ENCODE assay signal across 1 cellular context in the genomic region with DNA sequence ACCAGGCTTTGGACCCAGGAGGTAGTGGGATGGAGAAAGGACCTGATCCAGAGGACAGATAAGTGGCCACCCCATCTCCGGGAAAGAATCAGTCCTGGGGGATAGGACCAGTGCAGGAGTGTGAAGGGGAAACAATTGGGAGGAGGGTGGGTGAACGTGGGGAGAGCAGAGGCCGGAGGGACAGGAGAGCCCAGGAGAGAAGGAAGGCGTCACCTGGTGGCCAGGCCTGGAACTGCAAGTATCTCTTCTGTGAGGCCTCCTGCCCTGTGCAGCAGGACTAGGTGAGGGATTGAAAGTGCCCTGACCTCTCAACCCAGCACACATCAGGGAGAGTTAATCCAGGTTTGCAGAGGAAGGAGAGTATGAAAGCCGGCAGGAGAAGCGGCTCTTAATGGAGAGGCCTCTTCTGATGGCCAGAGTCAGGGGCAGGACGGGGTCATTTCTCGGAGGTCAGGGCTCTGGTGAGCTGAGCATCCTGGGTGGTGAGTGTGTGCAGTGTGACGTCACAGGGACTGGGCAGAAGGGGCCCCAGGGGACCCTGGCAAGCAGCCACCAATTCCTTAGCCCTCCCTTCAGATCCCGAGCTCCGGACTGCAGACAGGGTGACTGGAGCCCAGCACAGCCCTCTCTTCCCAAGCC.
TF ChIP-seq lines count a peak whose summit lies in the region.

No MANE protein-coding gene starts in this region.

TF ChIP-seq in K562, 482 proteins besides CTCF, POLR2A, EP300 and RAD21 (continues in another document):
- TF ChIP-seq, protein P1, sequence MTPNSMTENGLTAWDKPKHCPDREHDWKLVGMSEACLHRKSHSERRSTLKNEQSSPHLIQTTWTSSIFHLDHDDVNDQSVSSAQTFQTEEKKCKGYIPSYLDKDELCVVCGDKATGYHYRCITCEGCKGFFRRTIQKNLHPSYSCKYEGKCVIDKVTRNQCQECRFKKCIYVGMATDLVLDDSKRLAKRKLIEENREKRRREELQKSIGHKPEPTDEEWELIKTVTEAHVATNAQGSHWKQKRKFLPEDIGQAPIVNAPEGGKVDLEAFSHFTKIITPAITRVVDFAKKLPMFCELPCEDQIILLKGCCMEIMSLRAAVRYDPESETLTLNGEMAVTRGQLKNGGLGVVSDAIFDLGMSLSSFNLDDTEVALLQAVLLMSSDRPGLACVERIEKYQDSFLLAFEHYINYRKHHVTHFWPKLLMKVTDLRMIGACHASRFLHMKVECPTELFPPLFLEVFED (CRISPR knock-in tag; conservative IDR thresholded peaks at IDR 0.05) = 0 out of 2 replicates have a peak, but pooled peaks have one; percentile 11
- no peak for TF ChIP-seq JUNB (CRISPR knock-in tag; conservative IDR thresholded peaks at IDR 0.05)
- TF ChIP-seq TCFL5 (CRISPR knock-in tag; conservative IDR thresholded peaks at IDR 0.05) = no peak
- no peak for TF ChIP-seq PHTF2 (CRISPR knock-in tag; IDR thresholded peaks at IDR 0.05)
- TF ChIP-seq HLTF (IDR thresholded peaks at IDR 0.05) = 0 out of 2 replicates have a peak, but pooled peaks have one; percentile 10
- TF ChIP-seq, protein P2, sequence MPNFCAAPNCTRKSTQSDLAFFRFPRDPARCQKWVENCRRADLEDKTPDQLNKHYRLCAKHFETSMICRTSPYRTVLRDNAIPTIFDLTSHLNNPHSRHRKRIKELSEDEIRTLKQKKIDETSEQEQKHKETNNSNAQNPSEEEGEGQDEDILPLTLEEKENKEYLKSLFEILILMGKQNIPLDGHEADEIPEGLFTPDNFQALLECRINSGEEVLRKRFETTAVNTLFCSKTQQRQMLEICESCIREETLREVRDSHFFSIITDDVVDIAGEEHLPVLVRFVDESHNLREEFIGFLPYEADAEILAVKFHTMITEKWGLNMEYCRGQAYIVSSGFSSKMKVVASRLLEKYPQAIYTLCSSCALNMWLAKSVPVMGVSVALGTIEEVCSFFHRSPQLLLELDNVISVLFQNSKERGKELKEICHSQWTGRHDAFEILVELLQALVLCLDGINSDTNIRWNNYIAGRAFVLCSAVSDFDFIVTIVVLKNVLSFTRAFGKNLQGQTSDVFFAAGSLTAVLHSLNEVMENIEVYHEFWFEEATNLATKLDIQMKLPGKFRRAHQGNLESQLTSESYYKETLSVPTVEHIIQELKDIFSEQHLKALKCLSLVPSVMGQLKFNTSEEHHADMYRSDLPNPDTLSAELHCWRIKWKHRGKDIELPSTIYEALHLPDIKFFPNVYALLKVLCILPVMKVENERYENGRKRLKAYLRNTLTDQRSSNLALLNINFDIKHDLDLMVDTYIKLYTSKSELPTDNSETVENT (CRISPR knock-in tag; IDR thresholded peaks at IDR 0.05) = no peak
- TF ChIP-seq ELK1 (CRISPR knock-in tag; IDR thresholded peaks at IDR 0.05) = no peak
- TF ChIP-seq, protein P3, sequence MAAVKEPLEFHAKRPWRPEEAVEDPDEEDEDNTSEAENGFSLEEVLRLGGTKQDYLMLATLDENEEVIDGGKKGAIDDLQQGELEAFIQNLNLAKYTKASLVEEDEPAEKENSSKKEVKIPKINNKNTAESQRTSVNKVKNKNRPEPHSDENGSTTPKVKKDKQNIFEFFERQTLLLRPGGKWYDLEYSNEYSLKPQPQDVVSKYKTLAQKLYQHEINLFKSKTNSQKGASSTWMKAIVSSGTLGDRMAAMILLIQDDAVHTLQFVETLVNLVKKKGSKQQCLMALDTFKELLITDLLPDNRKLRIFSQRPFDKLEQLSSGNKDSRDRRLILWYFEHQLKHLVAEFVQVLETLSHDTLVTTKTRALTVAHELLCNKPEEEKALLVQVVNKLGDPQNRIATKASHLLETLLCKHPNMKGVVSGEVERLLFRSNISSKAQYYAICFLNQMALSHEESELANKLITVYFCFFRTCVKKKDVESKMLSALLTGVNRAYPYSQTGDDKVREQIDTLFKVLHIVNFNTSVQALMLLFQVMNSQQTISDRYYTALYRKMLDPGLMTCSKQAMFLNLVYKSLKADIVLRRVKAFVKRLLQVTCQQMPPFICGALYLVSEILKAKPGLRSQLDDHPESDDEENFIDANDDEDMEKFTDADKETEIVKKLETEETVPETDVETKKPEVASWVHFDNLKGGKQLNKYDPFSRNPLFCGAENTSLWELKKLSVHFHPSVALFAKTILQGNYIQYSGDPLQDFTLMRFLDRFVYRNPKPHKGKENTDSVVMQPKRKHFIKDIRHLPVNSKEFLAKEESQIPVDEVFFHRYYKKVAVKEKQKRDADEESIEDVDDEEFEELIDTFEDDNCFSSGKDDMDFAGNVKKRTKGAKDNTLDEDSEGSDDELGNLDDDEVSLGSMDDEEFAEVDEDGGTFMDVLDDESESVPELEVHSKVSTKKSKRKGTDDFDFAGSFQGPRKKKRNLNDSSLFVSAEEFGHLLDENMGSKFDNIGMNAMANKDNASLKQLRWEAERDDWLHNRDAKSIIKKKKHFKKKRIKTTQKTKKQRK (IDR thresholded peaks at IDR 0.05; ENCODE audit: borderline replicate concordance, low read depth, low read length) = no peak
- no peak for TF ChIP-seq ASH1L (IDR thresholded peaks at IDR 0.05; ENCODE audit: borderline replicate concordance, low read depth, partially characterized antibody)
- peak; percentile 63; the same call in 1 of the 2 replicates for TF ChIP-seq KLF16 (IDR thresholded peaks at IDR 0.05)
- TF ChIP-seq, protein P4, sequence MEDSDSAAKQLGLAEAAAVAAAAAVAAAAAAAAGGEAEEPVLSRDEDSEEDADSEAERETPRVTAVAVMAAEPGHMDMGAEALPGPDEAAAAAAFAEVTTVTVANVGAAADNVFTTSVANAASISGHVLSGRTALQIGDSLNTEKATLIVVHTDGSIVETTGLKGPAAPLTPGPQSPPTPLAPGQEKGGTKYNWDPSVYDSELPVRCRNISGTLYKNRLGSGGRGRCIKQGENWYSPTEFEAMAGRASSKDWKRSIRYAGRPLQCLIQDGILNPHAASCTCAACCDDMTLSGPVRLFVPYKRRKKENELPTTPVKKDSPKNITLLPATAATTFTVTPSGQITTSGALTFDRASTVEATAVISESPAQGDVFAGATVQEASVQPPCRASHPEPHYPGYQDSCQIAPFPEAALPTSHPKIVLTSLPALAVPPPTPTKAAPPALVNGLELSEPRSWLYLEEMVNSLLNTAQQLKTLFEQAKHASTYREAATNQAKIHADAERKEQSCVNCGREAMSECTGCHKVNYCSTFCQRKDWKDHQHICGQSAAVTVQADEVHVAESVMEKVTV (CRISPR knock-in tag; IDR thresholded peaks at IDR 0.05) = peak; percentile 30; the same call in 1 of the 2 replicates
- TF ChIP-seq CEBPG (CRISPR knock-in tag; IDR thresholded peaks at IDR 0.05) = no peak
- no peak for TF ChIP-seq CEBPG (tag; conservative IDR thresholded peaks at IDR 0.05 in 1 of 2, IDR thresholded peaks at IDR 0.05 in 1 of 2)
- no peak for TF ChIP-seq GABPB1 (CRISPR knock-in tag; IDR thresholded peaks at IDR 0.05)
- no peak for TF ChIP-seq ELF2 (CRISPR knock-in tag; IDR thresholded peaks at IDR 0.05)
- TF ChIP-seq ELF4 (CRISPR knock-in tag; IDR thresholded peaks at IDR 0.05) = 0 out of 2 replicates have a peak, but pooled peaks have one; percentile 14
- TF ChIP-seq SRSF7 (optimal IDR thresholded peaks at IDR 0.05; ENCODE audit: low read depth, low read length) = no peak
- no peak for TF ChIP-seq MAFG (tag; conservative IDR thresholded peaks at IDR 0.05)
- no peak for TF ChIP-seq CHD4 (IDR thresholded peaks at IDR 0.05; ENCODE audit: insufficient read depth, insufficient replicate concordance, low read depth, low read length, poor library complexity, severe bottlenecking)
- TF ChIP-seq CC2D1A (IDR thresholded peaks at IDR 0.05) = 0 out of 2 replicates have a peak, but pooled peaks have one; percentile 23
- no peak for TF ChIP-seq NUFIP1 (IDR thresholded peaks at IDR 0.05; ENCODE audit: partially characterized antibody)
- no peak for TF ChIP-seq UBTF (IDR thresholded peaks at IDR 0.05; ENCODE audit: borderline replicate concordance in 1 of 2, low read depth in 2 of 2, low read length in 2 of 2)
- TF ChIP-seq, protein P5, sequence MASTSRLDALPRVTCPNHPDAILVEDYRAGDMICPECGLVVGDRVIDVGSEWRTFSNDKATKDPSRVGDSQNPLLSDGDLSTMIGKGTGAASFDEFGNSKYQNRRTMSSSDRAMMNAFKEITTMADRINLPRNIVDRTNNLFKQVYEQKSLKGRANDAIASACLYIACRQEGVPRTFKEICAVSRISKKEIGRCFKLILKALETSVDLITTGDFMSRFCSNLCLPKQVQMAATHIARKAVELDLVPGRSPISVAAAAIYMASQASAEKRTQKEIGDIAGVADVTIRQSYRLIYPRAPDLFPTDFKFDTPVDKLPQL (IDR thresholded peaks at IDR 0.05; ENCODE audit: extremely low read depth, insufficient read length) = no peak
- TF ChIP-seq ZSCAN29 (IDR thresholded peaks at IDR 0.05) = no peak
- TF ChIP-seq THAP7 (CRISPR knock-in tag; IDR thresholded peaks at IDR 0.05) = no peak
- no peak for TF ChIP-seq SLC30A9 (CRISPR knock-in tag; IDR thresholded peaks at IDR 0.05)
- no peak for TF ChIP-seq ATF1 (CRISPR knock-in tag; IDR thresholded peaks at IDR 0.05)
- TF ChIP-seq ATF1 (tag; IDR thresholded peaks at IDR 0.05) = peak; percentile 68
- no peak for TF ChIP-seq TOE1 (IDR thresholded peaks at IDR 0.05; ENCODE audit: borderline replicate concordance)
- TF ChIP-seq TOE1 (CRISPR knock-in tag; IDR thresholded peaks at IDR 0.05; ENCODE audit: borderline replicate concordance, low read depth) = no peak
- TF ChIP-seq, protein P6, sequence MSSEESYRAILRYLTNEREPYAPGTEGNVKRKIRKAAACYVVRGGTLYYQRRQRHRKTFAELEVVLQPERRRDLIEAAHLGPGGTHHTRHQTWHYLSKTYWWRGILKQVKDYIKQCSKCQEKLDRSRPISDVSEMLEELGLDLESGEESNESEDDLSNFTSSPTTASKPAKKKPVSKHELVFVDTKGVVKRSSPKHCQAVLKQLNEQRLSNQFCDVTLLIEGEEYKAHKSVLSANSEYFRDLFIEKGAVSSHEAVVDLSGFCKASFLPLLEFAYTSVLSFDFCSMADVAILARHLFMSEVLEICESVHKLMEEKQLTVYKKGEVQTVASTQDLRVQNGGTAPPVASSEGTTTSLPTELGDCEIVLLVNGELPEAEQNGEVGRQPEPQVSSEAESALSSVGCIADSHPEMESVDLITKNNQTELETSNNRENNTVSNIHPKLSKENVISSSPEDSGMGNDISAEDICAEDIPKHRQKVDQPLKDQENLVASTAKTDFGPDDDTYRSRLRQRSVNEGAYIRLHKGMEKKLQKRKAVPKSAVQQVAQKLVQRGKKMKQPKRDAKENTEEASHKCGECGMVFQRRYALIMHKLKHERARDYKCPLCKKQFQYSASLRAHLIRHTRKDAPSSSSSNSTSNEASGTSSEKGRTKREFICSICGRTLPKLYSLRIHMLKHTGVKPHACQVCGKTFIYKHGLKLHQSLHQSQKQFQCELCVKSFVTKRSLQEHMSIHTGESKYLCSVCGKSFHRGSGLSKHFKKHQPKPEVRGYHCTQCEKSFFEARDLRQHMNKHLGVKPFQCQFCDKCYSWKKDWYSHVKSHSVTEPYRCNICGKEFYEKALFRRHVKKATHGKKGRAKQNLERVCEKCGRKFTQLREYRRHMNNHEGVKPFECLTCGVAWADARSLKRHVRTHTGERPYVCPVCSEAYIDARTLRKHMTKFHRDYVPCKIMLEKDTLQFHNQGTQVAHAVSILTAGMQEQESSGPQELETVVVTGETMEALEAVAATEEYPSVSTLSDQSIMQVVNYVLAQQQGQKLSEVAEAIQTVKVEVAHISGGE (CRISPR knock-in tag; IDR thresholded peaks at IDR 0.05) = no peak
- TF ChIP-seq NR1H2 (CRISPR knock-in tag; IDR thresholded peaks at IDR 0.05) = no peak
- TF ChIP-seq RFX1 (IDR thresholded peaks at IDR 0.05) = no peak
